Comparison of ENCODE assay signal across 14 cellular contexts in the genomic region with DNA sequence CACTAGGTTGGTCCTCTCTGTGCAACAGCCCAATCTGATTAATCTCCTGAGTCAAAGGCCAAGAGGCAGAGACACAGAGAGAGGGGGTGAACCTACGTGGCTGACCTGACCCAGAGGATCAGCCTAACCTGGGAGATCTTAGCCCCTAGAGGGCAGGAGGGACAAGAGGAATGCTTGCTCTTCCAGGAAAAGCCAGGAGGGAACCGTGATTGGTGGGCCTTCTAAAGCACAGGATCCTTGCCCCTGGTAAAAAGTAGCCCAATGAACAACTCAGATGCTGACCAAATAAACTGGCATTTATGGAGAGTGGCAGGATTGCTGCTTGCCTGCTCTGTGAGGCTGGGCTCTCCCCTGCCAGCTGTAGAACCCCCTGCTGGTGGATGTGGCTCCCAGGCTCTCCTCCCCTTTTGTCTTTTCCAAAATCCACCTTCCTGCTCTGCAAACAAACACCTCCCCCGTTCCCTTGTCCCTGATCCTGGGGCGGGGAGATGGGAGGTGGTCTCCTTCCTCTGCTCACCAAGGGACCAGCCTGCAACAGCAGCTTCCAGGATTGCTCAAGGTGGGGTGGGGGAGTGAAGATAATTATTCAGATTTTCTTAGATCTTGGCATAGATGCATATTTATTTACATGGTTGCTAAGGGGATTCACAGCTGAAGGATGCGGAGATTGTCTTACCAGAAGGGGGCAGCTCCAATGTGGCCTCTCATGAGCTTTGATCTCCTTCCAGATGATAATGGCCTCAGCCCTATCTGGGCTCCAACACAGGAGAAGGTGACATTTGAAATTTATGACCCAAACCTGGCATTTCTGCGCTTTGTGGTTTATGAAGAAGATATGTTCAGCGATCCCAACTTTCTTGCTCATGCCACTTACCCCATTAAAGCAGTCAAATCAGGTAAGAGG.
DNase-seq lines count a peak whose midpoint lies in the region; ATAC-seq and TF ChIP-seq lines count a peak whose summit lies in the region.
"Had no signal": no experiment of that assay in that cellular context is flagged by ENCODE, and none has a peak within 500 bp of the region (broad histone marks: within the 10 kb centered on the region; RNA-seq: fewer than 3 reads in every experiment).

No MANE protein-coding gene starts in this region.

- peaks cover 4 to 24% of the 10 kb centered on the region in 2 donors for H3K4me1 Mint-ChIP-seq in natural killer cell
- peaks cover 0 to 8% of the 10 kb centered on the region in 2 donors for H3K4me1 Mint-ChIP-seq in natural killer cell treated with Interleukin-12 subunit alpha and Interleukin-12 subunit beta and Interleukin-15 and Interleukin-18, amount 100 ng/mL, for 72 hours (ENCODE audit: low read depth in 2 of 2)
- H3K4me1 Mint-ChIP-seq in stimulated activated naive B cell treated with anti-CD40 and anti-IgM and Interleukin-4, amounts not matched to agents 10 μg/mL and 1 μg/mL and 100 μg/mL, for 72 hours, result peaks cover 0 to 2% of the 10 kb centered on the region in 2 donors
- no peaks in the 10 kb centered on the region for H3K4me1 Mint-ChIP-seq in activated T-cell treated with anti-CD3 and anti-CD28 coated beads, Interleukin-2, amount 50 U/mL, for 24 hours (ENCODE audit: low read depth)

- H3K27ac Mint-ChIP-seq in natural killer cell, result peak overlapping the region; percentile 1 to 41
- H3K27ac Mint-ChIP-seq in natural killer cell treated with Interleukin-12 subunit alpha and Interleukin-12 subunit beta and Interleukin-15 and Interleukin-18, amount 100 ng/mL, for 72 hours, result no peak overlapping the region
- peak overlapping the region; percentile 25 for H3K27ac Mint-ChIP-seq in stimulated activated naive B cell treated with anti-CD40 and anti-IgM and Interleukin-4, amounts not matched to agents 10 μg/mL and 1 μg/mL and 100 μg/mL, for 72 hours
- H3K27ac Mint-ChIP-seq in activated T-cell treated with anti-CD3 and anti-CD28 coated beads, Interleukin-2, amount 50 U/mL, for 24 hours, result no peak overlapping the region
- H3K27ac Mint-ChIP-seq: activated CD4-positive, alpha-beta memory T cell treated with anti-CD3 and anti-CD28 coated beads for 36 hours; brain had no signal

- no peaks in the 10 kb centered on the region for H3K9me3 Mint-ChIP-seq in natural killer cell
- no peaks in the 10 kb centered on the region for H3K9me3 Mint-ChIP-seq in natural killer cell treated with Interleukin-12 subunit alpha and Interleukin-12 subunit beta and Interleukin-15 and Interleukin-18, amount 100 ng/mL, for 72 hours
- no peaks in the 10 kb centered on the region for H3K9me3 Mint-ChIP-seq in stimulated activated naive B cell treated with anti-CD40 and anti-IgM and Interleukin-4, amounts not matched to agents 10 μg/mL and 1 μg/mL and 100 μg/mL, for 72 hours
- no peaks in the 10 kb centered on the region for H3K9me3 Mint-ChIP-seq in activated T-cell treated with anti-CD3 and anti-CD28 coated beads, Interleukin-2, amount 50 U/mL, for 24 hours
- H3K9me3 Mint-ChIP-seq: activated CD4-positive, alpha-beta memory T cell treated with anti-CD3 and anti-CD28 coated beads for 36 hours; brain had no signal

- no peaks in the 10 kb centered on the region for H3K27me3 Mint-ChIP-seq in natural killer cell (ENCODE audit: low read depth in 2 of 2)
- no peaks in the 10 kb centered on the region for H3K27me3 Mint-ChIP-seq in natural killer cell treated with Interleukin-12 subunit alpha and Interleukin-12 subunit beta and Interleukin-15 and Interleukin-18, amount 100 ng/mL, for 72 hours
- H3K27me3 Mint-ChIP-seq in stimulated activated naive B cell treated with anti-CD40 and anti-IgM and Interleukin-4, amounts not matched to agents 10 μg/mL and 1 μg/mL and 100 μg/mL, for 72 hours, result no peaks in the 10 kb centered on the region
- H3K27me3 Mint-ChIP-seq in activated T-cell treated with anti-CD3 and anti-CD28 coated beads, Interleukin-2, amount 50 U/mL, for 24 hours, result no peaks in the 10 kb centered on the region
- H3K27me3 Mint-ChIP-seq: activated CD4-positive, alpha-beta memory T cell treated with anti-CD3 and anti-CD28 coated beads for 36 hours had no signal

- peaks cover 33% of the 10 kb centered on the region for H3K36me3 Mint-ChIP-seq in natural killer cell
- peaks cover 9% of the 10 kb centered on the region for H3K36me3 Mint-ChIP-seq in natural killer cell treated with Interleukin-12 subunit alpha and Interleukin-12 subunit beta and Interleukin-15 and Interleukin-18, amount 100 ng/mL, for 72 hours
- H3K36me3 Mint-ChIP-seq in stimulated activated naive B cell treated with anti-CD40 and anti-IgM and Interleukin-4, amounts not matched to agents 10 μg/mL and 1 μg/mL and 100 μg/mL, for 72 hours, result peaks cover 43 to 71% of the 10 kb centered on the region in 2 donors
- H3K36me3 Mint-ChIP-seq in activated T-cell treated with anti-CD3 and anti-CD28 coated beads, Interleukin-2, amount 50 U/mL, for 24 hours (ENCODE audit: low read depth), result no peaks in the 10 kb centered on the region
- H3K36me3 Mint-ChIP-seq: activated CD4-positive, alpha-beta memory T cell treated with anti-CD3 and anti-CD28 coated beads for 36 hours; brain had no signal

- no peak for ATAC-seq in natural killer cell
- no peak for ATAC-seq in natural killer cell treated with Interleukin-12 subunit alpha and Interleukin-12 subunit beta and Interleukin-15 and Interleukin-18, amount 100 ng/mL, for 72 hours
- no peak for ATAC-seq in stimulated activated naive B cell treated with anti-CD40 and anti-IgM and Interleukin-4, amounts not matched to agents 10 μg/mL and 1 μg/mL and 100 μg/mL, for 72 hours (replicated peaks)
- ATAC-seq in HG02938 (IDR thresholded peaks at IDR 0.05; ENCODE audit: unreplicated experiment), result no peak
- ATAC-seq: right cardiac atrium had no signal

- H3K4me3 ChIP-seq in epithelial cell of esophagus (ENCODE audit: low read length), result no peak overlapping the region
- H3K4me3 ChIP-seq: BLaER1 had no signal

- intact Hi-C loops in natural killer cell (cut with micrococcal nuclease), result loop anchor here (5.0 kb wide), 1 partner anchor 293 kb away; no protein-coding TSS in a partner anchor

- no peak overlapping the region for H3K4me3 Mint-ChIP-seq in natural killer cell
- no peak overlapping the region for H3K4me3 Mint-ChIP-seq in natural killer cell treated with Interleukin-12 subunit alpha and Interleukin-12 subunit beta and Interleukin-15 and Interleukin-18, amount 100 ng/mL, for 72 hours
- no peak overlapping the region for H3K4me3 Mint-ChIP-seq in stimulated activated naive B cell treated with anti-CD40 and anti-IgM and Interleukin-4, amounts not matched to agents 10 μg/mL and 1 μg/mL and 100 μg/mL, for 72 hours
- no peak overlapping the region for H3K4me3 Mint-ChIP-seq in activated T-cell treated with anti-CD3 and anti-CD28 coated beads, Interleukin-2, amount 50 U/mL, for 24 hours
- H3K4me3 Mint-ChIP-seq: activated CD4-positive, alpha-beta memory T cell treated with anti-CD3 and anti-CD28 coated beads for 36 hours; brain had no signal

- DNase-seq in natural killer cell (no peak), NCI-H524 treated with DMSO at 0.1 percent for 48 hours (lab: John Stamatoyannopoulos, UW) (peak; percentile 4), epithelial cell of esophagus (ENCODE audit: low read depth) (no peak)
- DNase-seq in natural killer cell treated with Interleukin-12 subunit alpha and Interleukin-12 subunit beta and Interleukin-15 and Interleukin-18, amount 100 ng/mL, for 72 hours (ENCODE audit: low spot score), result no peak
- no peak for DNase-seq in stimulated activated naive B cell treated with anti-CD40 and anti-IgM and Interleukin-4, amounts not matched to agents 10 μg/mL and 1 μg/mL and 100 μg/mL, for 72 hours
- DNase-seq in effector CD4-positive, alpha-beta T cell, result no peak
- DNase-seq in activated T-cell treated with anti-CD3 and anti-CD28 coated beads, Interleukin-2, amount 50 U/mL, for 24 hours, result no peak
- DNase-seq: activated CD4-positive, alpha-beta memory T cell treated with anti-CD3 and anti-CD28 coated beads for 36 hours; activated gamma-delta T cell treated with Interleukin-2 at 50 U/mL for 16 hours; right cardiac atrium; T-helper 2 cell had no signal

- TF ChIP-seq CTCF in natural killer cell (IDR thresholded peaks at IDR 0.05), result no peak
- TF ChIP-seq CTCF in epithelial cell of esophagus (IDR thresholded peaks at IDR 0.05; ENCODE audit: insufficient read depth, low read depth, low read length, missing control alignments), result peak; percentile 3

Comparison
In these comparisons a context has a peak if more than half of its experiments do, and no peak if none do; other contexts are left out.
1. H3K27ac Mint-ChIP-seq: peak in natural killer cell (2 of 2) and stimulated activated naive B cell treated with anti-CD40 and anti-IgM and Interleukin-4, amounts not matched to agents 10 μg/mL and 1 μg/mL and 100 μg/mL, for 72 hours (single experiment); none in natural killer cell treated with Interleukin-12 subunit alpha and Interleukin-12 subunit beta and Interleukin-15 and Interleukin-18, amount 100 ng/mL, for 72 hours (0 of 2) and activated T-cell treated with anti-CD3 and anti-CD28 coated beads, Interleukin-2, amount 50 U/mL, for 24 hours (single experiment).